15 cellular contexts compared by ENCODE assay signal in genomic region chr3:79167651-79168416, GRCh38.
DNase-seq lines count a peak whose midpoint lies in the region; ATAC-seq, FAIRE-seq and TF ChIP-seq lines count a peak whose summit lies in the region.
"Had no signal": no experiment of that assay in that cellular context is flagged by ENCODE, and none has a peak within 500 bp of the region (broad histone marks: within the 10 kb centered on the region; RNA-seq: fewer than 3 reads in every experiment).

No MANE protein-coding gene starts in this region.

- TF ChIP-seq POLR2A in GM18505 (IDR thresholded peaks at IDR 0.05; ENCODE audit: borderline replicate concordance, extremely low read depth, insufficient read depth, insufficient read length), result no peak

- DNase-seq in NCI-H82 (lab: John Stamatoyannopoulos, UW) (peak; percentile 1), NCI-H82 treated with DMSO at 0.1 percent for 48 hours (lab: John Stamatoyannopoulos, UW; ENCODE audit: unreplicated experiment) (no peak), WTC11 (ENCODE audit: low spot score) (no peak), hepatic stellate cell (ENCODE audit: low spot score) (peak; percentile 48), urothelium cell line (ENCODE audit: low spot score) (peak; percentile 52), NCI-H1092 treated with DMSO at 0.1 percent for 48 hours (lab: John Stamatoyannopoulos, UW) (no peak)
- DNase-seq: activated B cell treated with CpG ODN at 0.5 μM for 24 hours; activated effector memory CD4-positive, alpha-beta T cell treated with anti-CD3 and anti-CD28 coated beads, Interleukin-2, amount 50 U/mL, for 16 hours; NCI-H2081 treated with DMSO at 0.1 percent for 48 hours; RPMI8226; stimulated activated CD4-positive, alpha-beta T cell treated with anti-CD3 and anti-CD28 coated beads, Interleukin-4, amount 100 ng/mL, for 24 hours had no signal

- CTCF ChIA-PET in WTC11 (lab: Charles Lee), result interaction anchor here (1.0 kb wide), 1 partner anchor 81 kb away, joined by 3 read pairs; no protein-coding TSS in a partner anchor

- H3K9me3 Mint-ChIP-seq in WTC11, result peaks cover 4% of the 10 kb centered on the region

- H3K4me3 Mint-ChIP-seq in WTC11, result no peak overlapping the region
- H3K4me3 Mint-ChIP-seq: activated B cell treated with CpG ODN at 0.5 μM for 24 hours had no signal

- H3K36me3 Mint-ChIP-seq in WTC11, result peaks cover 4% of the 10 kb centered on the region

- no peak overlapping the region for H3K27ac Mint-ChIP-seq in WTC11
- H3K27ac Mint-ChIP-seq: activated B cell treated with CpG ODN at 0.5 μM for 24 hours had no signal

- H3K27me3 Mint-ChIP-seq in WTC11 (ENCODE audit: low read depth), result no peaks in the 10 kb centered on the region
- H3K27me3 Mint-ChIP-seq: activated B cell treated with CpG ODN at 0.5 μM for 24 hours had no signal

- TF ChIP-seq CTCF in WTC11 (IDR thresholded peaks at IDR 0.05), result no peak

- POLR2A ChIA-PET in WTC11 (lab: Charles Lee), result no interaction called here

- FAIRE-seq in urothelium cell line (lab: Jason Lieb, UNC), result no peak
- FAIRE-seq: A204.1, GM19239 had no signal

- ATAC-seq in WTC11 (peak; percentile 36; the same call in 1 of the 2 replicates), GM18505 (IDR thresholded peaks at IDR 0.05; ENCODE audit: unreplicated experiment) (no peak), HG03571 (IDR thresholded peaks at IDR 0.05; ENCODE audit: unreplicated experiment) (no peak)

- peaks cover 15% of the 10 kb centered on the region for H3K4me1 Mint-ChIP-seq in WTC11
- H3K4me1 Mint-ChIP-seq: activated B cell treated with CpG ODN at 0.5 μM for 24 hours had no signal

TF ChIP-seq in WTC11, 78 proteins besides CTCF, POLR2A, EP300 and RAD21 (continues in another document):
- TF ChIP-seq FOXP4 (CRISPR knock-in tag; IDR thresholded peaks at IDR 0.05) (no peak), SMAD3 (CRISPR knock-in tag; IDR thresholded peaks at IDR 0.05; ENCODE audit: borderline replicate concordance) (no peak), ATF3 (CRISPR knock-in tag; conservative IDR thresholded peaks at IDR 0.05) (no peak), CDX4 (CRISPR knock-in tag; IDR thresholded peaks at IDR 0.05; ENCODE audit: borderline replicate concordance) (no peak), ZNF281 (CRISPR knock-in tag; IDR thresholded peaks at IDR 0.05) (no peak), CREM (CRISPR knock-in tag; IDR thresholded peaks at IDR 0.05) (no peak), ZNF425 (CRISPR knock-in tag; conservative IDR thresholded peaks at IDR 0.05) (no peak), ELF4 (CRISPR knock-in tag; IDR thresholded peaks at IDR 0.05; ENCODE audit: low read depth) (no peak), PRRX2 (CRISPR knock-in tag; IDR thresholded peaks at IDR 0.05) (no peak), ZNF138 (CRISPR knock-in tag; conservative IDR thresholded peaks at IDR 0.05) (no peak), STAT6 (CRISPR knock-in tag; conservative IDR thresholded peaks at IDR 0.05; ENCODE audit: low read depth) (no peak), CREB1 (CRISPR knock-in tag; IDR thresholded peaks at IDR 0.05) (no peak), GTF2I (CRISPR knock-in tag; conservative IDR thresholded peaks at IDR 0.05) (no peak)

Comparison
In these comparisons a context has a peak if more than half of its experiments do, and no peak if none do; other contexts are left out.
1. DNase-seq: peak in NCI-H82 (single experiment), hepatic stellate cell (single experiment) and urothelium cell line (single experiment); none in NCI-H82 treated with DMSO at 0.1 percent for 48 hours (single experiment), WTC11 (single experiment) and NCI-H1092 treated with DMSO at 0.1 percent for 48 hours (single experiment).